In the genomic region with DNA sequence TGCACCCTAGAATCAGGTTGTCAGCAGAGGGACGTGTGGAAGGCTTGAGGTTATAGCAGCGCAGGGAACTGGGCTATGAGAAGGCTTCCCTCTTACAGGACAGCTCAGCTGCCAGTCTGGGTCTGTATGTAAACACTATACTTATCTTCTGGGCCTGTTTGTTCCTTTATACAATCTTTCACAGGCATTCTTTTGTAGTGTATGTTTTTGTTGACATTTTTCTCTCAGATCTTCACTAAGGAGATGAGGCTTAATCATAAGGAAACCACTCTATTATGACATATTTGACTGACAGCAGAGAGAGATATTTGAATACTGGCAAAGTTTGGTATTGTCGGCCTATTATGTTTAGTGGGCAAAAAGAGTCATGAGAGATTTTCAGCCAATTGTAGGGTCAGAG, we compare ENCODE assay signal across 1 cellular context.
TF ChIP-seq lines count a peak whose summit lies in the region.

No MANE protein-coding gene starts in this region.

TF ChIP-seq in K562, 482 proteins besides CTCF, POLR2A, EP300 and RAD21:
- TF ChIP-seq KLF1 (tag; IDR thresholded peaks at IDR 0.05) = no peak
- TF ChIP-seq, protein P1, sequence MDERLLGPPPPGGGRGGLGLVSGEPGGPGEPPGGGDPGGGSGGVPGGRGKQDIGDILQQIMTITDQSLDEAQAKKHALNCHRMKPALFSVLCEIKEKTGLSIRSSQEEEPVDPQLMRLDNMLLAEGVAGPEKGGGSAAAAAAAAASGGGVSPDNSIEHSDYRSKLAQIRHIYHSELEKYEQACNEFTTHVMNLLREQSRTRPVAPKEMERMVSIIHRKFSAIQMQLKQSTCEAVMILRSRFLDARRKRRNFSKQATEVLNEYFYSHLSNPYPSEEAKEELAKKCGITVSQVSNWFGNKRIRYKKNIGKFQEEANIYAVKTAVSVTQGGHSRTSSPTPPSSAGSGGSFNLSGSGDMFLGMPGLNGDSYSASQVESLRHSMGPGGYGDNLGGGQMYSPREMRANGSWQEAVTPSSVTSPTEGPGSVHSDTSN (CRISPR knock-in tag; IDR thresholded peaks at IDR 0.05; ENCODE audit: low read depth) = no peak
- TF ChIP-seq, protein P1 (tag; conservative IDR thresholded peaks at IDR 0.05; ENCODE audit: low read depth) = 0 out of 2 replicates have a peak, but pooled peaks have one; percentile 10
- TF ChIP-seq, protein P2, sequence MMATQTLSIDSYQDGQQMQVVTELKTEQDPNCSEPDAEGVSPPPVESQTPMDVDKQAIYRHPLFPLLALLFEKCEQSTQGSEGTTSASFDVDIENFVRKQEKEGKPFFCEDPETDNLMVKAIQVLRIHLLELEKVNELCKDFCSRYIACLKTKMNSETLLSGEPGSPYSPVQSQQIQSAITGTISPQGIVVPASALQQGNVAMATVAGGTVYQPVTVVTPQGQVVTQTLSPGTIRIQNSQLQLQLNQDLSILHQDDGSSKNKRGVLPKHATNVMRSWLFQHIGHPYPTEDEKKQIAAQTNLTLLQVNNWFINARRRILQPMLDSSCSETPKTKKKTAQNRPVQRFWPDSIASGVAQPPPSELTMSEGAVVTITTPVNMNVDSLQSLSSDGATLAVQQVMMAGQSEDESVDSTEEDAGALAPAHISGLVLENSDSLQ (IDR thresholded peaks at IDR 0.05) = peak; percentile 83
